8 cellular contexts compared by ENCODE assay signal in genomic region chr16:4693296-4693955, GRCh38. TPM values are rescaled to one million over a fixed set of nuclear protein-coding genes. Genes with fewer than 3 reads are reported as not detected.
DNase-seq lines count a peak whose midpoint lies in the region; ATAC-seq and TF ChIP-seq lines count a peak whose summit lies in the region.

NUDT16L1 (plus strand) TSS chr16:4693562; CDS start chr16:4693727, 165 bp downstream.

- WGBS in H9 (ENCODE audit: extremely low coverage, insufficient read length, low lambda C conversion rate) = no CpG with 5 or more reads among the region's 91 CpGs

- no peaks in the 10 kb centered on the region for H3K79me1 ChIP-seq in H9 (ENCODE audit: insufficient read depth, low read depth, low read length, poor library complexity, severe bottlenecking)

- H3K27me3 ChIP-seq in H9 (ENCODE audit: insufficient read depth, low read length) (no peaks in the 10 kb centered on the region), MG63 (no peaks in the 10 kb centered on the region)

- H3K23me2 ChIP-seq in H9 (ENCODE audit: insufficient read length, low read depth, low read length, poor library complexity, severe bottlenecking) = peaks cover 3% of the 10 kb centered on the region

- DNase-seq in H9 = peak; percentile 97
- peak; percentile 98 for DNase-seq in MG63
- peak; percentile 92 to 94 for DNase-seq in SHP77 (lab: John Stamatoyannopoulos, UW)
- DNase-seq in activated effector memory CD4-positive, alpha-beta T cell treated with Interleukin-2 at 50 U/mL for 16 hours = peak; percentile 98
- peak; percentile 94 for DNase-seq in fibroblast of pulmonary artery (ENCODE audit: low read depth)
- peak; percentile 99 for DNase-seq in natural killer cell treated with Interleukin-12 subunit alpha and Interleukin-12 subunit beta and Interleukin-15 and Interleukin-18, amount 100 ng/mL, for 72 hours (ENCODE audit: low spot score)
- peak; percentile 97 for DNase-seq in stimulated activated naive CD4-positive, alpha-beta T cell treated with Interleukin-2 at 50 U/mL for 16 hours (lab: John Stamatoyannopoulos, UW)

- peak within 1 kb of the TSS; percentile 71 for H3K4me3 ChIP-seq in MG63
- H3K4me3 ChIP-seq in fibroblast of pulmonary artery (replicated peaks; ENCODE audit: low read depth, low read length) = peak within 1 kb of the TSS; percentile 80

- no peaks in the 10 kb centered on the region for H3K9me3 Mint-ChIP-seq in H9
- no peaks in the 10 kb centered on the region for H3K9me3 Mint-ChIP-seq in natural killer cell treated with Interleukin-12 subunit alpha and Interleukin-12 subunit beta and Interleukin-15 and Interleukin-18, amount 100 ng/mL, for 72 hours

- H3K4me1 Mint-ChIP-seq in H9 = peaks cover 2 to 3% of the 10 kb centered on the region in 2 experiments; a peak in 2 of 4 replicates
- H3K4me1 Mint-ChIP-seq in natural killer cell treated with Interleukin-12 subunit alpha and Interleukin-12 subunit beta and Interleukin-15 and Interleukin-18, amount 100 ng/mL, for 72 hours (ENCODE audit: low read depth in 2 of 2) = peaks cover 5 to 12% of the 10 kb centered on the region in 2 donors

- H2BK15ac ChIP-seq in H9 (ENCODE audit: low read depth, low read length) = no peak within 1 kb of the TSS; the same call in 1 of the 2 replicates

- no peak within 1 kb of the TSS for H4K91ac ChIP-seq in H9 (ENCODE audit: insufficient read length, low read depth, low read length)

- H3K4me1 ChIP-seq in ES-I3 (ENCODE audit: insufficient read depth, low read length) = no peaks in the 10 kb centered on the region; the same call in 1 of the 2 replicates
- no peaks in the 10 kb centered on the region for H3K4me1 ChIP-seq in H9 (ENCODE audit: insufficient read depth, low read length)

- no peak within 1 kb of the TSS for H3K23ac ChIP-seq in H9 (ENCODE audit: insufficient read length, low read depth, low read length)

- H3K36me3 Mint-ChIP-seq in H9 (ENCODE audit: insufficient read depth in 1 of 3, low read depth in 3 of 3) = peaks cover 5 to 28% (median 23%) of the 10 kb centered on the region in 3 experiments; a peak in 6 of 7 replicates
- H3K36me3 Mint-ChIP-seq in natural killer cell treated with Interleukin-12 subunit alpha and Interleukin-12 subunit beta and Interleukin-15 and Interleukin-18, amount 100 ng/mL, for 72 hours = no peaks in the 10 kb centered on the region

- peak; percentile 97 to 98 for ATAC-seq in natural killer cell treated with Interleukin-12 subunit alpha and Interleukin-12 subunit beta and Interleukin-15 and Interleukin-18, amount 100 ng/mL, for 72 hours

- no peak within 1 kb of the TSS for H2BK5ac ChIP-seq in H9 (ENCODE audit: insufficient read length, low read length)

- H4K5ac ChIP-seq in H9 (ENCODE audit: insufficient read length, low read depth, low read length) = no peak within 1 kb of the TSS

- peak within 1 kb of the TSS; percentile 77 to 86 for H3K4me3 Mint-ChIP-seq in H9
- peak within 1 kb of the TSS; percentile 75 for H3K4me3 Mint-ChIP-seq in natural killer cell treated with Interleukin-12 subunit alpha and Interleukin-12 subunit beta and Interleukin-15 and Interleukin-18, amount 100 ng/mL, for 72 hours

- peaks cover 4% of the 10 kb centered on the region; the same call in 1 of the 2 replicates for H3K36me3 ChIP-seq in ES-I3 (ENCODE audit: insufficient read depth, low read length)
- peaks cover 47% of the 10 kb centered on the region for H3K36me3 ChIP-seq in MG63

- TF ChIP-seq CTCF in H9 (conservative IDR thresholded peaks at IDR 0.05) (no peak; the same call in 2 of the 3 replicates), fibroblast of pulmonary artery (IDR thresholded peaks at IDR 0.05; ENCODE audit: low read length, missing control alignments) (no peak)

- no peak within 1 kb of the TSS for H3K4ac ChIP-seq in H9 (ENCODE audit: low read depth, low read length)

- H2BK120ac ChIP-seq in H9 (ENCODE audit: low read depth, low read length, poor library complexity, severe bottlenecking) = no peak within 1 kb of the TSS

- H3K9ac ChIP-seq in ES-I3 (ENCODE audit: low read depth, low read length) = peak within 1 kb of the TSS; percentile 67
- H3K9ac ChIP-seq in H9 (ENCODE audit: extremely low read depth, insufficient read length, low read length) = peak within 1 kb of the TSS; percentile 65

- H2AK5ac ChIP-seq in H9 (ENCODE audit: insufficient read length, low read length) = no peak within 1 kb of the TSS

- H3K27ac ChIP-seq in H9 (ENCODE audit: insufficient read length, low read depth, low read length) = no peak within 1 kb of the TSS

- peaks cover 2% of the 10 kb centered on the region; the same call in 1 of the 2 replicates for H3K27me3 Mint-ChIP-seq in H9 (ENCODE audit: low read depth)
- H3K27me3 Mint-ChIP-seq in natural killer cell treated with Interleukin-12 subunit alpha and Interleukin-12 subunit beta and Interleukin-15 and Interleukin-18, amount 100 ng/mL, for 72 hours = no peaks in the 10 kb centered on the region

- no peak within 1 kb of the TSS for H3K56ac ChIP-seq in H9 (ENCODE audit: insufficient read length, low read depth, low read length)

- H3K79me2 ChIP-seq in H9 (ENCODE audit: insufficient read depth, low read length) = no peaks in the 10 kb centered on the region

- no peaks in the 10 kb centered on the region for H4K20me1 ChIP-seq in H9 (ENCODE audit: control insufficient read depth, insufficient read depth, insufficient read length)

- no peak within 1 kb of the TSS for H4K8ac ChIP-seq in H9 (replicated peaks; ENCODE audit: insufficient read length, low read depth, low read length)

- no peak within 1 kb of the TSS for H2BK20ac ChIP-seq in H9 (ENCODE audit: low read depth, low read length, poor library complexity, severe bottlenecking)

- no peaks in the 10 kb centered on the region for H3K9me3 ChIP-seq in ES-I3 (ENCODE audit: control insufficient read depth, insufficient read depth, low read length)
- no peaks in the 10 kb centered on the region for H3K9me3 ChIP-seq in H9 (ENCODE audit: control insufficient read depth, low read depth, low read length)
- H3K9me3 ChIP-seq in MG63 = no peaks in the 10 kb centered on the region

- peak within 1 kb of the TSS; percentile 58 for H3K4me2 ChIP-seq in H9 (ENCODE audit: insufficient read depth, insufficient read length, low read length)

- peak within 1 kb of the TSS; percentile 79 for H3K14ac ChIP-seq in H9 (ENCODE audit: insufficient read depth, low read length)

- H3K27ac Mint-ChIP-seq in H9 = peak within 1 kb of the TSS in 1 of 3 experiments; percentile 68; a peak in 3 of 7 replicates
- peak within 1 kb of the TSS; percentile 39 to 41 for H3K27ac Mint-ChIP-seq in natural killer cell treated with Interleukin-12 subunit alpha and Interleukin-12 subunit beta and Interleukin-15 and Interleukin-18, amount 100 ng/mL, for 72 hours

- H3T11ph ChIP-seq in H9 (ENCODE audit: low read length) = no peak within 1 kb of the TSS

- H2BK12ac ChIP-seq in H9 (ENCODE audit: insufficient read length, low read depth, low read length) = no peak within 1 kb of the TSS

- peak within 1 kb of the TSS; percentile 63 for H3K18ac ChIP-seq in H9 (ENCODE audit: insufficient read length, low read depth, low read length)

- no peak within 1 kb of the TSS for H2AFZ ChIP-seq in H9 (ENCODE audit: low read length)

RNA-seq across cellular contexts. Expression of gene NUDT16L1, which starts in this region (rescaled TPM):
- total RNA-seq in H9 (2021) = 49.4 and 50.0 TPM in 2 replicates
- 61.9 and 65.8 TPM in 2 replicates for total RNA-seq in MG63 (2014; rRNA removed; shearing (Covaris generic); ENCODE audit: low replicate concordance)
- 10 to 100 TPM; 37.3 to 57.0 TPM for total RNA-seq in natural killer cell treated with Interleukin-12 subunit alpha and Interleukin-12 subunit beta and Interleukin-15 and Interleukin-18, amount 100 ng/mL, for 72 hours
